Comparison of ENCODE assay signal across 8 cellular contexts in genomic region chr13:42333613-42334328, GRCh38.
A peak's percentile ranks its signal among the peaks of the same experiment; 100 is the strongest.
DNase-seq lines count a peak whose midpoint lies in the region; ATAC-seq lines count a peak whose summit lies in the region.

No MANE protein-coding gene starts in this region.

- H3K9me3 Mint-ChIP-seq in activated CD4-positive, alpha-beta T cell treated with anti-CD3 and anti-CD28 coated beads for 36 hours (ENCODE audit: low read depth) = no peaks in the 10 kb centered on the region
- H3K9me3 Mint-ChIP-seq in natural killer cell treated with Interleukin-12 subunit alpha and Interleukin-12 subunit beta and Interleukin-15 and Interleukin-18, amount 100 ng/mL, for 72 hours = no peaks in the 10 kb centered on the region

- H3K27ac Mint-ChIP-seq in activated CD4-positive, alpha-beta T cell treated with anti-CD3 and anti-CD28 coated beads for 36 hours = peak overlapping the region; percentile 76
- peak overlapping the region in 1 of 2 donors; percentile 1 for H3K27ac Mint-ChIP-seq in natural killer cell treated with Interleukin-12 subunit alpha and Interleukin-12 subunit beta and Interleukin-15 and Interleukin-18, amount 100 ng/mL, for 72 hours

- no peak overlapping the region for H3K4me3 Mint-ChIP-seq in activated CD4-positive, alpha-beta T cell treated with anti-CD3 and anti-CD28 coated beads for 36 hours
- H3K4me3 Mint-ChIP-seq in natural killer cell treated with Interleukin-12 subunit alpha and Interleukin-12 subunit beta and Interleukin-15 and Interleukin-18, amount 100 ng/mL, for 72 hours = no peak overlapping the region

- H3K27me3 Mint-ChIP-seq in activated CD4-positive, alpha-beta T cell treated with anti-CD3 and anti-CD28 coated beads for 36 hours = no peaks in the 10 kb centered on the region
- no peaks in the 10 kb centered on the region for H3K27me3 Mint-ChIP-seq in natural killer cell treated with Interleukin-12 subunit alpha and Interleukin-12 subunit beta and Interleukin-15 and Interleukin-18, amount 100 ng/mL, for 72 hours

- peak; percentile 79 for ATAC-seq in activated CD4-positive, alpha-beta T cell treated with anti-CD3 and anti-CD28 coated beads for 36 hours
- ATAC-seq in natural killer cell treated with Interleukin-12 subunit alpha and Interleukin-12 subunit beta and Interleukin-15 and Interleukin-18, amount 100 ng/mL, for 72 hours = peak; percentile 48 to 57

- peaks cover 41% of the 10 kb centered on the region for H3K4me1 Mint-ChIP-seq in activated CD4-positive, alpha-beta T cell treated with anti-CD3 and anti-CD28 coated beads for 36 hours
- peaks cover 9 to 16% of the 10 kb centered on the region in 2 donors for H3K4me1 Mint-ChIP-seq in natural killer cell treated with Interleukin-12 subunit alpha and Interleukin-12 subunit beta and Interleukin-15 and Interleukin-18, amount 100 ng/mL, for 72 hours (ENCODE audit: low read depth in 2 of 2)

- no peaks in the 10 kb centered on the region for H3K36me3 Mint-ChIP-seq in activated CD4-positive, alpha-beta T cell treated with anti-CD3 and anti-CD28 coated beads for 36 hours (ENCODE audit: low read depth)
- no peaks in the 10 kb centered on the region for H3K36me3 Mint-ChIP-seq in natural killer cell treated with Interleukin-12 subunit alpha and Interleukin-12 subunit beta and Interleukin-15 and Interleukin-18, amount 100 ng/mL, for 72 hours

- POLR2A ChIA-PET in activated CD4-positive, alpha-beta T cell treated with anti-CD3 and anti-CD28 coated beads for 36 hours (lab: Charles Lee) = interaction anchor here (0.8 to 1.5 kb wide), 4 partner anchors 15 to 63 kb away, joined by 3 to 6 read pairs (median 4); no protein-coding TSS in a partner anchor

- intact Hi-C loops in activated CD4-positive, alpha-beta T cell treated with anti-CD3 and anti-CD28 coated beads for 36 hours (cut with DNase I, micrococcal nuclease) = loop anchor here (1.0 to 5.0 kb wide), 6 partner anchors 74 to 261 kb away; partner anchors contain the start of gene TNFSF11 (in 1 of the 2)

- CTCF ChIA-PET in activated CD4-positive, alpha-beta T cell treated with anti-CD3 and anti-CD28 coated beads for 36 hours (lab: Charles Lee) = interaction anchor here (0.6 to 1.5 kb wide), 21 partner anchors 9 to 262 kb away, joined by 3 to 6 read pairs (median 3); no protein-coding TSS in a partner anchor

- DNase-seq in activated CD4-positive, alpha-beta T cell treated with anti-CD3 and anti-CD28 coated beads for 36 hours = no peak
- DNase-seq in activated CD4-positive, alpha-beta T cell treated with anti-CD3 and anti-CD28 coated beads for 48 hours = no peak
- peak; percentile 42 for DNase-seq in HCEC 1CT
- peak; percentile 38 to 48 for DNase-seq in NOMO-1 (lab: John Stamatoyannopoulos, UW; ENCODE audit: unreplicated experiment in 2 of 2)
- DNase-seq in cerebellum (ENCODE audit: low spot score) = peak; percentile 2
- DNase-seq in natural killer cell treated with Interleukin-12 subunit alpha and Interleukin-12 subunit beta and Interleukin-15 and Interleukin-18, amount 100 ng/mL, for 72 hours (ENCODE audit: low spot score) = no peak
- no peak for DNase-seq in NCI-H345 treated with DMSO at 0.1 percent for 48 hours (lab: John Stamatoyannopoulos, UW; ENCODE audit: unreplicated experiment)
- DNase-seq in activated CD4-positive, alpha-beta T cell treated with anti-CD3 and anti-CD28 coated beads, Interleukin-2, amount 50 U/mL, for 48 hours = no peak

Comparison
In these comparisons a context has a peak if more than half of its experiments do, and no peak if none do; other contexts are left out.
1. DNase-seq: peak in HCEC 1CT (single experiment), NOMO-1 (2 of 2) and cerebellum (single experiment); none in activated CD4-positive, alpha-beta T cell treated with anti-CD3 and anti-CD28 coated beads for 36 hours (single experiment), activated CD4-positive, alpha-beta T cell treated with anti-CD3 and anti-CD28 coated beads for 48 hours (single experiment), natural killer cell treated with Interleukin-12 subunit alpha and Interleukin-12 subunit beta and Interleukin-15 and Interleukin-18, amount 100 ng/mL, for 72 hours (single experiment), NCI-H345 treated with DMSO at 0.1 percent for 48 hours (single experiment) and activated CD4-positive, alpha-beta T cell treated with anti-CD3 and anti-CD28 coated beads, Interleukin-2, amount 50 U/mL, for 48 hours (0 of 2).